1 cellular context compared by ENCODE assay signal in genomic region chr12:46443594-46444263, GRCh38.
TF ChIP-seq lines count a peak whose summit lies in the region.

No MANE protein-coding gene starts in this region.

TF ChIP-seq in A549, 52 proteins besides CTCF, POLR2A, EP300 and RAD21 (continued from another document):
- TF ChIP-seq, protein P1, sequence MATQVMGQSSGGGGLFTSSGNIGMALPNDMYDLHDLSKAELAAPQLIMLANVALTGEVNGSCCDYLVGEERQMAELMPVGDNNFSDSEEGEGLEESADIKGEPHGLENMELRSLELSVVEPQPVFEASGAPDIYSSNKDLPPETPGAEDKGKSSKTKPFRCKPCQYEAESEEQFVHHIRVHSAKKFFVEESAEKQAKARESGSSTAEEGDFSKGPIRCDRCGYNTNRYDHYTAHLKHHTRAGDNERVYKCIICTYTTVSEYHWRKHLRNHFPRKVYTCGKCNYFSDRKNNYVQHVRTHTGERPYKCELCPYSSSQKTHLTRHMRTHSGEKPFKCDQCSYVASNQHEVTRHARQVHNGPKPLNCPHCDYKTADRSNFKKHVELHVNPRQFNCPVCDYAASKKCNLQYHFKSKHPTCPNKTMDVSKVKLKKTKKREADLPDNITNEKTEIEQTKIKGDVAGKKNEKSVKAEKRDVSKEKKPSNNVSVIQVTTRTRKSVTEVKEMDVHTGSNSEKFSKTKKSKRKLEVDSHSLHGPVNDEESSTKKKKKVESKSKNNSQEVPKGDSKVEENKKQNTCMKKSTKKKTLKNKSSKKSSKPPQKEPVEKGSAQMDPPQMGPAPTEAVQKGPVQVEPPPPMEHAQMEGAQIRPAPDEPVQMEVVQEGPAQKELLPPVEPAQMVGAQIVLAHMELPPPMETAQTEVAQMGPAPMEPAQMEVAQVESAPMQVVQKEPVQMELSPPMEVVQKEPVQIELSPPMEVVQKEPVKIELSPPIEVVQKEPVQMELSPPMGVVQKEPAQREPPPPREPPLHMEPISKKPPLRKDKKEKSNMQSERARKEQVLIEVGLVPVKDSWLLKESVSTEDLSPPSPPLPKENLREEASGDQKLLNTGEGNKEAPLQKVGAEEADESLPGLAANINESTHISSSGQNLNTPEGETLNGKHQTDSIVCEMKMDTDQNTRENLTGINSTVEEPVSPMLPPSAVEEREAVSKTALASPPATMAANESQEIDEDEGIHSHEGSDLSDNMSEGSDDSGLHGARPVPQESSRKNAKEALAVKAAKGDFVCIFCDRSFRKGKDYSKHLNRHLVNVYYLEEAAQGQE (IDR thresholded peaks at IDR 0.05): no peak
- TF ChIP-seq RNF2 (IDR thresholded peaks at IDR 0.05; ENCODE audit: borderline replicate concordance, low read depth) (no peak), CBX8 (IDR thresholded peaks at IDR 0.05) (no peak), NFE2L2 (conservative IDR thresholded peaks at IDR 0.05; ENCODE audit: low read length) (no peak), KDM5A (IDR thresholded peaks at IDR 0.05) (no peak), ZC3H11A (IDR thresholded peaks at IDR 0.05) (no peak)
